8 cellular contexts compared by ENCODE assay signal in the genomic region with DNA sequence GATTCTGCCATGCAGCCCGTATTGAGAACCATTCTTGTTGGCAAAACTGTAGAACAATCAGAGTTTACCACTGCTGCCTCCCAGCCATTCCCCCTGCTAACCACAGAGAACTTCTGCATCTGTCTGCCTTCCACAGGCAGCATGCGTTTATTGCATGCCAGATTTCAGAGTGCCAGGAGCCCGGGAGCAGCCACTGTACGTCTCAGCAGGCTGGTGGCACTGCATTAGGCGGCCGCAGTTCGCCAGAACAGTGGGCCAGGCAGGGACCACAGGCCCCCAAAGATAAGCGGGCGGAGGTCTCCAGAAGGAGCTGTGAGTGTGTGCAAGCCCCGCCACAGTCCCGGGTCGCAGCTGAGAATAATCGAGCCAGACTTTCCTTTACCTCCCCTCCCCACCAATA. TPM values are rescaled to one million over a fixed set of nuclear protein-coding genes. Genes with fewer than 3 reads are reported as not detected.
DNase-seq lines count a peak whose midpoint lies in the region; ATAC-seq and TF ChIP-seq lines count a peak whose summit lies in the region.

No MANE protein-coding gene starts in this region.

- H3K27ac Mint-ChIP-seq in type B pancreatic cell: no peak overlapping the region

- peaks cover 3% of the 10 kb centered on the region for H3K27me3 ChIP-seq in hepatocyte
- peaks cover 0 to 25% of the 10 kb centered on the region in 2 donors for H3K27me3 ChIP-seq in tibial nerve

- H3K9me3 ChIP-seq in hepatocyte (ENCODE audit: low read depth): no peaks in the 10 kb centered on the region
- H3K9me3 ChIP-seq in tibial nerve: no peaks in the 10 kb centered on the region

- no peak overlapping the region for H2AFZ ChIP-seq in hepatocyte

- H3K27me3 Mint-ChIP-seq in type B pancreatic cell: no peaks in the 10 kb centered on the region

- H3K4me1 Mint-ChIP-seq in type B pancreatic cell (ENCODE audit: unreplicated experiment): peaks cover 8% of the 10 kb centered on the region

- H3K4me3 ChIP-seq in hepatocyte: no peak overlapping the region
- H3K4me3 ChIP-seq in tibial nerve: peak overlapping the region in 2 of 4 donors; percentile 14 to 38

- TF ChIP-seq POLR2A in tibial nerve (IDR thresholded peaks at IDR 0.05): no peak

- H3K36me3 ChIP-seq in hepatocyte (replicated peaks; ENCODE audit: insufficient read depth, low read depth) (no peaks in the 10 kb centered on the region), tibial nerve (no peaks in the 10 kb centered on the region)

- H3K4me2 ChIP-seq in hepatocyte: peak overlapping the region; percentile 84

- peak; percentile 32 for ATAC-seq in HG03432 (IDR thresholded peaks at IDR 0.05; ENCODE audit: unreplicated experiment)

- no peaks in the 10 kb centered on the region for H3K79me2 ChIP-seq in hepatocyte

- no peaks in the 10 kb centered on the region for H4K20me1 ChIP-seq in hepatocyte (ENCODE audit: insufficient read depth, poor library complexity, severe bottlenecking)

- no peaks in the 10 kb centered on the region for H3K36me3 Mint-ChIP-seq in type B pancreatic cell

- H3K27ac ChIP-seq in C4-2B (peak overlapping the region; percentile 8; the same call in 1 of the 2 replicates), VCaP (peak overlapping the region; percentile 79), hepatocyte (no peak overlapping the region), tibial nerve (no peak overlapping the region)

- no peak for TF ChIP-seq CTCF in C4-2B (conservative IDR thresholded peaks at IDR 0.05)
- TF ChIP-seq CTCF in VCaP (conservative IDR thresholded peaks at IDR 0.05): no peak
- no peak for TF ChIP-seq CTCF in hepatocyte (IDR thresholded peaks at IDR 0.05; ENCODE audit: poor library complexity)
- no peak for TF ChIP-seq CTCF in tibial nerve (IDR thresholded peaks at IDR 0.05)
- TF ChIP-seq CTCF in type B pancreatic cell (conservative IDR thresholded peaks at IDR 0.05): no peak

- no peak overlapping the region for H3K4me3 Mint-ChIP-seq in type B pancreatic cell

- TF ChIP-seq EP300 in tibial nerve (IDR thresholded peaks at IDR 0.05): no peak

- H3K9me3 Mint-ChIP-seq in type B pancreatic cell: no peaks in the 10 kb centered on the region

- 75% methylated on average over 13 of the region's 13 CpGs for WGBS in hepatocyte (ENCODE audit: low lambda C conversion rate, missing lambda C conversion rate)
- 16 to 18% methylated on average over 13 of the region's 13 CpGs for WGBS in tibial nerve, 2 donors

- no peaks in the 10 kb centered on the region for H3K9me2 ChIP-seq in hepatocyte (replicated peaks; ENCODE audit: insufficient read depth)

- DNase-seq in hepatocyte (ENCODE audit: low spot score): no peak
- peak; percentile 69 for DNase-seq in superior temporal gyrus (ENCODE audit: extremely low spot score)
- no peak for DNase-seq in tibial nerve (ENCODE audit: low spot score in 2 of 2)
- no peak for DNase-seq in type B pancreatic cell (ENCODE audit: extremely low spot score, unreplicated experiment)
- no peak for DNase-seq in T-helper 9 cell

- H3K4me1 ChIP-seq in hepatocyte (ENCODE audit: insufficient read depth) (no peaks in the 10 kb centered on the region), tibial nerve (peaks cover 0 to 11% (median 5%) of the 10 kb centered on the region in 4 donors)

RNA-seq across cellular contexts. Expression of a gene that starts 31.8 kb away (rescaled TPM):
- 5.9 and 7.8 TPM in 2 replicates for total RNA-seq in hepatocyte
- 15.6 and 21.9 TPM in 2 replicates for polyA plus RNA-seq in hepatocyte
- 10 to 100 TPM in 1 of 4 donors, 1 to 10 TPM in 3; 3.3 to 15.9 (median 5.5) TPM for total RNA-seq in tibial nerve
- total RNA-seq in type B pancreatic cell (ENCODE audit: low replicate concordance): 16.7 and 17.6 TPM in 2 replicates

Comparison
In these comparisons a context has a peak if more than half of its experiments do, and no peak if none do; other contexts are left out.
1. H3K27ac ChIP-seq: peak in C4-2B (single experiment) and VCaP (single experiment); none in hepatocyte (single experiment) and tibial nerve (0 of 4).